Comparison of ENCODE assay signal across 29 cellular contexts in genomic region chr10:75392271-75392670, GRCh38. TPM values are rescaled to one million over a fixed set of nuclear protein-coding genes. Genes with fewer than 3 reads are reported as not detected.
A peak's percentile ranks its signal among the peaks of the same experiment; 100 is the strongest.
DNase-seq lines count a peak whose midpoint lies in the region; ATAC-seq, FAIRE-seq and TF ChIP-seq lines count a peak whose summit lies in the region.
"Had no signal": no experiment of that assay in that cellular context is flagged by ENCODE, and none has a peak within 500 bp of the region (broad histone marks: within the 10 kb centered on the region; RNA-seq: fewer than 3 reads in every experiment).

No MANE protein-coding gene starts in this region.

- 92% methylated on average over 2 of the region's 2 CpGs for WGBS in HepG2 (ENCODE audit: low lambda C conversion rate)
- WGBS in right lobe of liver (ENCODE audit: insufficient coverage, low coverage, low lambda C conversion rate, missing lambda C conversion rate), result 70% methylated on average over 2 of the region's 2 CpGs
- 0% methylated on average over 2 of the region's 2 CpGs for WGBS in K562 (ENCODE audit: insufficient coverage, low coverage, missing lambda C conversion rate)
- 80 to 92% (median 91%) methylated on average over 2 of the region's 2 CpGs for WGBS in small intestine, 3 donors

- intact Hi-C loops in HepG2 (cut with micrococcal nuclease; ENCODE audit: unreplicated experiment), result no loop called here
- intact Hi-C loops in right lobe of liver (cut with DNase I), result loop anchor here in 1 of 2 donors (10.0 kb wide), 2 partner anchors 523 to 643 kb away; no protein-coding TSS in a partner anchor
- intact Hi-C loops in K562 (cut with micrococcal nuclease), result loop anchor here (10.0 kb wide), 1 partner anchor 1153 kb away; no protein-coding TSS in a partner anchor

- H3K9ac ChIP-seq in HepG2 (ENCODE audit: insufficient read depth, low read depth, low read length) (no peak overlapping the region), K562 (ENCODE audit: insufficient read depth in 1 of 2, low read depth in 2 of 2, low read length in 2 of 2) (no peak overlapping the region)
- H3K9ac ChIP-seq: BLaER1 had no signal

- DNase-seq in HepG2 (ENCODE audit: low spot score) (no peak), right lobe of liver (no peak), K562 (ENCODE audit: extremely low read depth in 1 of 4, low spot score in 3 of 4) (no peak), type B pancreatic cell (ENCODE audit: extremely low spot score, unreplicated experiment) (no peak), NCI-H2029 (lab: John Stamatoyannopoulos, UW) (no peak), small intestine (no peak)
- DNase-seq: ACHN; BE2C; C1 segment of cervical spinal cord; CD4-positive, alpha-beta memory T cell; CD4-positive, CD25-positive, alpha-beta regulatory T cell; CD8-positive, alpha-beta memory T cell; COR-L47; DMS 273 treated with DMSO at 0.1 percent for 48 hours; DMS153; DMS53; DMS79; DND-41; EL; GDM1 had no signal

- TF ChIP-seq EP300 in HepG2 (IDR thresholded peaks at IDR 0.05; ENCODE audit: low read depth in 2 of 2, low read length in 2 of 2) (no peak), HepG2 (CRISPR knock-in tag; IDR thresholded peaks at IDR 0.05; ENCODE audit: borderline replicate concordance) (no peak), K562 (IDR thresholded peaks at IDR 0.05; ENCODE audit: low read length) (no peak)

- H2AFZ ChIP-seq in HepG2 (ENCODE audit: low read length) (no peak overlapping the region), K562 (ENCODE audit: low read depth, low read length) (no peak overlapping the region)

- H3K4me3 Mint-ChIP-seq in type B pancreatic cell, result peak overlapping the region; percentile 51
- H3K4me3 Mint-ChIP-seq: CD4-positive, alpha-beta memory T cell; CD4-positive, CD25-positive, alpha-beta regulatory T cell; CD8-positive, alpha-beta memory T cell had no signal

- H3K4me1 ChIP-seq in HepG2 (ENCODE audit: insufficient read depth, low read length) (no peaks in the 10 kb centered on the region), right lobe of liver (peaks cover 0 to 7% (median 0%) of the 10 kb centered on the region in 4 donors), K562 (replicated peaks in 1 of 2; ENCODE audit: control insufficient read depth in 2 of 2, insufficient read depth in 2 of 2, low read length in 2 of 2) (peaks cover 0 to 20% of the 10 kb centered on the region in 2 experiments; a peak in 3 of 5 replicates), small intestine (ENCODE audit: control insufficient read depth in 2 of 2, insufficient read depth in 1 of 2, low read depth in 1 of 2, low read length in 1 of 2) (no peaks in the 10 kb centered on the region)
- H3K4me1 ChIP-seq: BE2C, BLaER1 had no signal

- H3K9me3 Mint-ChIP-seq in type B pancreatic cell, result peaks cover 4% of the 10 kb centered on the region
- H3K9me3 Mint-ChIP-seq: CD8-positive, alpha-beta memory T cell had no signal

- TF ChIP-seq RAD21 in HepG2 (CRISPR knock-in tag; IDR thresholded peaks at IDR 0.05) (no peak), K562 (CRISPR knock-in tag; conservative IDR thresholded peaks at IDR 0.05 in 1 of 2, IDR thresholded peaks at IDR 0.05 in 1 of 2) (no peak)

- H3K79me2 ChIP-seq in HepG2 (ENCODE audit: insufficient read depth, low read length) (no peaks in the 10 kb centered on the region), K562 (ENCODE audit: control insufficient read depth, insufficient read depth, low read length) (no peaks in the 10 kb centered on the region)

- CTCF ChIA-PET in HepG2 (lab: Yijun Ruan, JAX; ENCODE audit: low intra/inter-chr PET ratio, low total read pairs) (no interaction called here), K562 (lab: Yijun Ruan, JAX; ENCODE audit: low intra/inter-chr PET ratio) (no interaction called here)

- H3K9me3 ChIP-seq in HepG2 (ENCODE audit: low read length) (no peaks in the 10 kb centered on the region), right lobe of liver (no peaks in the 10 kb centered on the region), K562 (replicated peaks; ENCODE audit: control insufficient read depth, insufficient read depth, low read depth, low read length) (no peaks in the 10 kb centered on the region), small intestine (ENCODE audit: control insufficient read depth, low read depth) (no peaks in the 10 kb centered on the region)
- H3K9me3 ChIP-seq: BE2C had no signal

- TF ChIP-seq POLR2A in HepG2 (IDR thresholded peaks at IDR 0.05; ENCODE audit: insufficient read depth in 1 of 2, low read depth in 2 of 2, low read length in 2 of 2) (no peak), right lobe of liver (IDR thresholded peaks at IDR 0.05) (no peak), K562 (conservative IDR thresholded peaks at IDR 0.05) (no peak)

- peaks cover 30% of the 10 kb centered on the region for H3K36me3 Mint-ChIP-seq in type B pancreatic cell
- H3K36me3 Mint-ChIP-seq: CD4-positive, alpha-beta memory T cell; CD8-positive, alpha-beta memory T cell had no signal

- in situ Hi-C loops in HepG2 (cut with HindIII; ENCODE audit: extremely low pct_ligation_motif_present, low pct_unique_long_range_greater_than_20kb), result loop anchor here (10.0 kb wide), 1 partner anchor 643 kb away; no protein-coding TSS in a partner anchor
- in situ Hi-C loops in K562 (cut with MboI), result no loop called here

- TF ChIP-seq CTCF in HepG2 (CRISPR knock-in tag; IDR thresholded peaks at IDR 0.05), result no peak
- TF ChIP-seq CTCF in right lobe of liver (IDR thresholded peaks at IDR 0.05), result no peak
- no peak for TF ChIP-seq CTCF in K562 (IDR thresholded peaks at IDR 0.05 in 2 of 3, conservative IDR thresholded peaks at IDR 0.05 in 1 of 3; ENCODE audit: insufficient read depth in 2 of 3, low read depth in 1 of 3, low read length in 3 of 3)
- no peak for TF ChIP-seq CTCF in type B pancreatic cell (conservative IDR thresholded peaks at IDR 0.05)

- H3K4me3 ChIP-seq in HepG2 (replicated peaks in 1 of 3; ENCODE audit: insufficient read depth in 1 of 3, low read depth in 2 of 3, low read length in 3 of 3), result no peak overlapping the region
- no peak overlapping the region for H3K4me3 ChIP-seq in right lobe of liver
- H3K4me3 ChIP-seq in K562, result no peak overlapping the region
- H3K4me3 ChIP-seq in small intestine (ENCODE audit: low read depth in 1 of 2, low read length in 2 of 2), result no peak overlapping the region
- H3K4me3 ChIP-seq: BLaER1, GM12878 had no signal

- POLR2A ChIA-PET in HepG2 (lab: Yijun Ruan, JAX), result no interaction called here
- POLR2A ChIA-PET in K562 (lab: Yijun Ruan, JAX), result interaction anchor here (0.7 kb wide), 2 partner anchors 31 to 1679 kb away, joined by 3 read pairs; no protein-coding TSS in a partner anchor

- H3K27ac ChIP-seq in HepG2 (ENCODE audit: extremely low read length, insufficient read depth, low read length) (no peak overlapping the region), right lobe of liver (no peak overlapping the region), K562 (ENCODE audit: extremely low read depth, low read depth, low read length) (no peak overlapping the region), small intestine (ENCODE audit: low read depth in 1 of 2, low read length in 1 of 2) (no peak overlapping the region)
- H3K27ac ChIP-seq: 22Rv1, BLaER1 had no signal

- BruUV-seq in HepG2 (replicated peaks; lab: Mats Ljungman, UMichigan) (no TSS peak), K562 (replicated peaks; lab: Mats Ljungman, UMichigan) (no TSS peak)

- no peaks in the 10 kb centered on the region for H3K36me3 ChIP-seq in HepG2 (replicated peaks in 1 of 2; ENCODE audit: control insufficient read depth in 1 of 2, insufficient read depth in 2 of 2, low read length in 2 of 2)
- H3K36me3 ChIP-seq in right lobe of liver, result no peaks in the 10 kb centered on the region
- H3K36me3 ChIP-seq in K562 (ENCODE audit: control insufficient read depth, insufficient read depth, low read length), result no peaks in the 10 kb centered on the region
- no peaks in the 10 kb centered on the region for H3K36me3 ChIP-seq in small intestine (ENCODE audit: control insufficient read depth in 2 of 2, insufficient read depth in 2 of 2, low read length in 2 of 2)
- H3K36me3 ChIP-seq: BE2C, BLaER1 had no signal

- FAIRE-seq in HepG2 (lab: Jason Lieb, UNC) (no peak), K562 (lab: Jason Lieb, UNC) (no peak), small intestine (lab: Jason Lieb, UNC) (no peak)
- FAIRE-seq: GM12878, GM12892, GM18507 had no signal

- H3K27me3 ChIP-seq in HepG2 (ENCODE audit: control insufficient read depth in 1 of 2, insufficient read depth in 2 of 2, low read length in 2 of 2) (no peaks in the 10 kb centered on the region), right lobe of liver (no peaks in the 10 kb centered on the region), K562 (ENCODE audit: control insufficient read depth in 2 of 2, insufficient read depth in 2 of 2, low read length in 2 of 2) (peaks cover 7 to 33% of the 10 kb centered on the region in 2 experiments; a peak in 4 of 5 replicates), small intestine (ENCODE audit: control insufficient read depth in 2 of 2, insufficient read depth in 2 of 2, low read length in 2 of 2) (no peaks in the 10 kb centered on the region)
- H3K27me3 ChIP-seq: BE2C, BLaER1 had no signal

- H3K4me2 ChIP-seq in HepG2 (ENCODE audit: low read depth, low read length) (no peak overlapping the region), K562 (ENCODE audit: insufficient read depth, low read length) (no peak overlapping the region)
- H3K4me2 ChIP-seq: BLaER1 had no signal

- H3K4me1 Mint-ChIP-seq in type B pancreatic cell (ENCODE audit: unreplicated experiment), result peaks cover 12% of the 10 kb centered on the region

- peaks cover 44% of the 10 kb centered on the region for H3K27me3 Mint-ChIP-seq in type B pancreatic cell

- no peaks in the 10 kb centered on the region for H3K9me1 ChIP-seq in K562 (ENCODE audit: control insufficient read depth, insufficient read depth, low read length)

- H3K27ac Mint-ChIP-seq in type B pancreatic cell, result no peak overlapping the region
- H3K27ac Mint-ChIP-seq: CD4-positive, alpha-beta memory T cell; CD4-positive, CD25-positive, alpha-beta regulatory T cell; CD8-positive, alpha-beta memory T cell had no signal

- H4K20me1 ChIP-seq in HepG2 (ENCODE audit: insufficient read depth, low read length) (peaks cover 2% of the 10 kb centered on the region; the same call in 1 of the 2 replicates), K562 (replicated peaks; ENCODE audit: control insufficient read depth, insufficient read depth, low read length) (no peaks in the 10 kb centered on the region)
- H4K20me1 ChIP-seq: BLaER1 had no signal

- no peak for ATAC-seq in HepG2
- no peak for ATAC-seq in right lobe of liver
- ATAC-seq in K562, result no peak
- ATAC-seq: GM12878 had no signal

RNA-seq across cellular contexts. Expression of gene ZNF503, which starts 9.3 kb away (rescaled TPM):
- total RNA-seq in HepG2 (2016; rRNA removed; fragmentation: Illumina TruSeq; extraction: Trizol), result 5.8 and 8.3 TPM in 2 replicates
- 1.8 and 1.9 TPM in 2 replicates for total RNA-seq in HepG2 (2016; cell fraction: cytosol; rRNA removed; fragmentation: Illumina TruSeq; extraction: Trizol; ENCODE audit: low read depth)
- total RNA-seq in HepG2 (2016; cell fraction: insoluble cytoplasmic fraction; rRNA removed; fragmentation: Illumina TruSeq; extraction: Trizol), result 5.6 and 8.5 TPM in 2 replicates
- total RNA-seq in HepG2 (2016; cell fraction: membrane; rRNA removed; fragmentation: Illumina TruSeq; extraction: Trizol), result 6.0 and 6.3 TPM in 2 replicates
- 8.7 TPM in 2 replicates for total RNA-seq in HepG2 (2016; cell fraction: nucleus; rRNA removed; fragmentation: Illumina TruSeq; extraction: Trizol)
- polyA plus RNA-seq in HepG2 (2011; rRNA removed), result 2.7 and 4.0 TPM in 2 replicates
- polyA plus RNA-seq in HepG2 (2011; cell fraction: cytosol; rRNA removed), result 2.4 and 4.0 TPM in 2 replicates
- polyA plus RNA-seq in HepG2 (2011; cell fraction: nucleus; rRNA removed), result 15.1 and 19.3 TPM in 2 replicates
- 9.8 and 13.3 TPM in 2 replicates for polyA plus RNA-seq in HepG2 (2012)
- 1.3 and 1.4 TPM in 2 replicates for polyA plus RNA-seq in HepG2 (2016; cell fraction: cytosol; fragmentation: Illumina TruSeq; extraction: Trizol; ENCODE audit: low read depth)
- polyA plus RNA-seq in HepG2 (2016; cell fraction: insoluble cytoplasmic fraction; fragmentation: Illumina TruSeq; extraction: Trizol; ENCODE audit: low read depth), result 13.9 and 16.9 TPM in 2 replicates
- 4.1 and 4.2 TPM in 2 replicates for polyA plus RNA-seq in HepG2 (2016; cell fraction: membrane; fragmentation: Illumina TruSeq; extraction: Trizol; ENCODE audit: low read depth)
- 25.1 and 25.7 TPM in 2 replicates for polyA plus RNA-seq in HepG2 (2016; cell fraction: nucleus; fragmentation: Illumina TruSeq; extraction: Trizol; ENCODE audit: insufficient read depth, low read depth)
- 1.0 and 15.3 TPM in 2 replicates for polyA minus RNA-seq in HepG2 (2011; rRNA and poly(A)+ RNA removed; ENCODE audit: low replicate concordance)
- 10.1 and 11.8 TPM in 2 replicates for polyA minus RNA-seq in HepG2 (2011; cell fraction: cytosol; rRNA and poly(A)+ RNA removed)
- polyA minus RNA-seq in HepG2 (2011; cell fraction: nucleus; rRNA and poly(A)+ RNA removed), result 7.0 and 10.7 TPM in 2 replicates
- total RNA-seq in right lobe of liver, result 1 to 10 TPM; 2.9 to 7.1 (median 5.4) TPM
- total RNA-seq in K562 (2011; cell fraction: chromatin; rRNA removed; ENCODE audit: low replicate concordance), result not detected in 2 replicates
- not detected in 2 replicates for total RNA-seq in K562 (2011; cell fraction: nucleolus; rRNA removed)
- not detected in 2 replicates for total RNA-seq in K562 (2011; cell fraction: nucleoplasm; rRNA removed)
- not detected in 2 replicates for total RNA-seq in K562 (2014; rRNA removed)
- not detected in 2 replicates for total RNA-seq in K562 (2014; rRNA removed; fragmentation: Illumina TruSeq; extraction: Trizol)
- total RNA-seq in K562 (2015; rRNA removed; fragmentation: Illumina TruSeq; extraction: Trizol), result not detected in 2 replicates
- 0.20 TPM in 1 of 2 replicates, not detected in the other for total RNA-seq in K562 (2021)
- not detected in 2 replicates for polyA plus RNA-seq in K562 (2011; rRNA removed)
- not detected in 2 replicates for polyA plus RNA-seq in K562 (2011; cell fraction: cytosol; rRNA removed)
- not detected in 2 replicates for polyA plus RNA-seq in K562 (2011; cell fraction: nucleus; rRNA removed)
- 0.05 and 0.07 TPM in 2 replicates for polyA plus RNA-seq in K562 (2012)
- not detected in 2 replicates for polyA plus RNA-seq in K562 (2014; fragmentation: Illumina TruSeq; extraction: Trizol)
- not detected for polyA plus RNA-seq in K562 (2014; fragmentation: Nextera tagmentation; extraction: Ambion mirVana)
- polyA plus RNA-seq in K562 (2014; rRNA removed), result not detected in 2 replicates
- polyA minus RNA-seq in K562 (2011; rRNA and poly(A)+ RNA removed), result not detected in 2 replicates
- not detected in 2 replicates for polyA minus RNA-seq in K562 (2011; cell fraction: cytosol; rRNA and poly(A)+ RNA removed)
- polyA minus RNA-seq in K562 (2011; cell fraction: nucleus; rRNA and poly(A)+ RNA removed), result 0.13 TPM in 1 of 2 replicates, not detected in the other
- total RNA-seq in type B pancreatic cell (ENCODE audit: low replicate concordance), result 86.7 and 88.4 TPM in 2 replicates
- 10 to 100 TPM in 1 of 3 donors, 1 to 10 TPM in 2; 2.0 to 17.2 (median 5.9) TPM for polyA plus RNA-seq in small intestine
- total RNA-seq: CD4-positive, CD25-positive, alpha-beta regulatory T cell had no signal
- polyA plus RNA-seq: CD4-positive, alpha-beta memory T cell; CD4-positive, CD25-positive, alpha-beta regulatory T cell; CD8-positive, alpha-beta memory T cell had no signal

RNA-seq across cellular contexts. Expression of gene LRMDA, which starts 39.2 kb away (rescaled TPM):
- 19.3 and 22.0 TPM in 2 replicates for total RNA-seq in HepG2 (2016; rRNA removed; fragmentation: Illumina TruSeq; extraction: Trizol)
- 70.4 and 78.7 TPM in 2 replicates for total RNA-seq in HepG2 (2016; cell fraction: cytosol; rRNA removed; fragmentation: Illumina TruSeq; extraction: Trizol; ENCODE audit: low read depth)
- 20.0 and 23.4 TPM in 2 replicates for total RNA-seq in HepG2 (2016; cell fraction: insoluble cytoplasmic fraction; rRNA removed; fragmentation: Illumina TruSeq; extraction: Trizol)
- 36.7 and 40.7 TPM in 2 replicates for total RNA-seq in HepG2 (2016; cell fraction: membrane; rRNA removed; fragmentation: Illumina TruSeq; extraction: Trizol)
- 27.3 and 38.1 TPM in 2 replicates for total RNA-seq in HepG2 (2016; cell fraction: nucleus; rRNA removed; fragmentation: Illumina TruSeq; extraction: Trizol)
- 13.4 and 17.7 TPM in 2 replicates for polyA plus RNA-seq in HepG2 (2011; rRNA removed)
- polyA plus RNA-seq in HepG2 (2011; cell fraction: cytosol; rRNA removed), result 18.1 and 21.4 TPM in 2 replicates
- 10.7 and 11.9 TPM in 2 replicates for polyA plus RNA-seq in HepG2 (2011; cell fraction: nucleus; rRNA removed)
- 14.6 and 23.3 TPM in 2 replicates for polyA plus RNA-seq in HepG2 (2012)
- polyA plus RNA-seq in HepG2 (2016; cell fraction: cytosol; fragmentation: Illumina TruSeq; extraction: Trizol; ENCODE audit: low read depth), result 51.8 and 58.1 TPM in 2 replicates
- 25.9 and 29.7 TPM in 2 replicates for polyA plus RNA-seq in HepG2 (2016; cell fraction: insoluble cytoplasmic fraction; fragmentation: Illumina TruSeq; extraction: Trizol; ENCODE audit: low read depth)
- 28.6 and 35.5 TPM in 2 replicates for polyA plus RNA-seq in HepG2 (2016; cell fraction: membrane; fragmentation: Illumina TruSeq; extraction: Trizol; ENCODE audit: low read depth)
- 9.9 and 22.8 TPM in 2 replicates for polyA plus RNA-seq in HepG2 (2016; cell fraction: nucleus; fragmentation: Illumina TruSeq; extraction: Trizol; ENCODE audit: insufficient read depth, low read depth)
- polyA minus RNA-seq in HepG2 (2011; rRNA and poly(A)+ RNA removed; ENCODE audit: low replicate concordance), result 4.1 and 25.5 TPM in 2 replicates
- 5.1 and 7.5 TPM in 2 replicates for polyA minus RNA-seq in HepG2 (2011; cell fraction: cytosol; rRNA and poly(A)+ RNA removed)
- 58.6 and 83.8 TPM in 2 replicates for polyA minus RNA-seq in HepG2 (2011; cell fraction: nucleus; rRNA and poly(A)+ RNA removed)
- total RNA-seq in right lobe of liver, result 10 to 100 TPM in 5 of 6 experiments, 1 to 10 TPM in 1; 9.9 to 19.9 (median 16.3) TPM
- total RNA-seq in K562 (2011; cell fraction: chromatin; rRNA removed; ENCODE audit: low replicate concordance), result not detected in 2 replicates
- not detected in 2 replicates for total RNA-seq in K562 (2011; cell fraction: nucleolus; rRNA removed)
- total RNA-seq in K562 (2011; cell fraction: nucleoplasm; rRNA removed), result not detected in 2 replicates
- not detected in 2 replicates for total RNA-seq in K562 (2014; rRNA removed)
- not detected in 2 replicates for total RNA-seq in K562 (2014; rRNA removed; fragmentation: Illumina TruSeq; extraction: Trizol)
- total RNA-seq in K562 (2015; rRNA removed; fragmentation: Illumina TruSeq; extraction: Trizol), result 0.25 and 0.26 TPM in 2 replicates
- total RNA-seq in K562 (2021), result not detected in 2 replicates
- polyA plus RNA-seq in K562 (2011; rRNA removed), result not detected in 2 replicates
- not detected in 2 replicates for polyA plus RNA-seq in K562 (2011; cell fraction: cytosol; rRNA removed)
- polyA plus RNA-seq in K562 (2011; cell fraction: nucleus; rRNA removed), result not detected in 2 replicates
- polyA plus RNA-seq in K562 (2012), result 2.2 TPM in 1 of 2 replicates, not detected in the other
- polyA plus RNA-seq in K562 (2014; fragmentation: Illumina TruSeq; extraction: Trizol), result not detected in 2 replicates
- polyA plus RNA-seq in K562 (2014; fragmentation: Nextera tagmentation; extraction: Ambion mirVana), result not detected
- polyA plus RNA-seq in K562 (2014; rRNA removed), result not detected in 2 replicates
- polyA minus RNA-seq in K562 (2011; rRNA and poly(A)+ RNA removed), result not detected in 2 replicates
- not detected in 2 replicates for polyA minus RNA-seq in K562 (2011; cell fraction: cytosol; rRNA and poly(A)+ RNA removed)
- polyA minus RNA-seq in K562 (2011; cell fraction: nucleus; rRNA and poly(A)+ RNA removed), result not detected in 2 replicates
- total RNA-seq in type B pancreatic cell (ENCODE audit: low replicate concordance), result 0.62 and 2.0 TPM in 2 replicates
- polyA plus RNA-seq in small intestine, result 10 to 100 TPM in 1 of 3 donors, 1 to 10 TPM in 1, not detected in 1; 5.6 to 16.2 TPM
- total RNA-seq: A172; A673; CD4-positive, alpha-beta memory T cell; CD8-positive, alpha-beta memory T cell; Daoy; G401 had no signal
- polyA plus RNA-seq: CD4-positive, alpha-beta memory T cell; CD4-positive, CD25-positive, alpha-beta regulatory T cell; CD8-positive, alpha-beta memory T cell had no signal

Comparison
In these comparisons a context has a peak if more than half of its experiments do, and no peak if none do; other contexts are left out.
1. Of the 241 proteins assayed by ChIP-seq in both HepG2 and K562: peak only in HepG2: none; only in K562: none; in both: ZFP36; in neither: 240.